ENCODE assay signal across 23 cellular contexts in the genomic region with DNA sequence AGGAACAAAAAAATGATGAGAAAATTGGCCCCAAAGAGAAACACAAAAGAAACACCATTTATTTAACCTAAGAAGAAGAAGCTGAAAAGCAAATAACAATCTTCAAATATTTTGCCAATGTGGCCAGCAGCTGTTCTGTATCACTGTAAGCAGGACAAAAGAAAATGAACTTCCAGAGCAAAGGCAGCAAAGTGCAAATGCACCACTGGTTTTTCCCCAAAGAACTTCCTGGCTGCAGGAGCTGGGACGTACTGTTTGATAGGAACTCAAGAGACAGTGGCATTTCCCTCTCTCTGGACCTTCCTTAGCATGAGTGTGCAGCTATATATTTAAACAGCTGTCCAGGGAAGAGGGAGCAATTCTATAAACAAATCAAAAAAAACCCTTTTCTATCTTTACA.
A peak's percentile ranks its signal among the peaks of the same experiment; 100 is the strongest.
DNase-seq lines count a peak whose midpoint lies in the region; ATAC-seq and FAIRE-seq lines count a peak whose summit lies in the region.
"Had no signal": no experiment of that assay in that cellular context is flagged by ENCODE, and none has a peak within 500 bp of the region (broad histone marks: within the 10 kb centered on the region; RNA-seq: fewer than 3 reads in every experiment).

No MANE protein-coding gene starts in this region.

- DNase-seq in NCI-H146 (lab: John Stamatoyannopoulos, UW) (peak; percentile 5), NCI-H146 treated with DMSO at 0.1 percent for 48 hours (lab: John Stamatoyannopoulos, UW; ENCODE audit: unreplicated experiment) (no peak), GM19239 (ENCODE audit: insufficient read length, low spot score) (no peak), myocyte (ENCODE audit: low read depth) (peak; percentile 31)
- DNase-seq: BE2C; CD4-positive, CD25-positive, alpha-beta regulatory T cell; COR-L47; DMS 273 treated with DMSO at 0.1 percent for 48 hours; GDM1; Kasumi-1; NCI-H1092 treated with DMSO at 0.1 percent for 48 hours; NCI-H1694 treated with DMSO at 0.1 percent for 48 hours; NCI-H2227 treated with DMSO at 0.1 percent for 48 hours; NCI-H510A treated with DMSO at 0.1 percent for 48 hours; NCI-H82; PC-3; RPMI8226 had no signal

- peak; percentile 49 for FAIRE-seq in GM19239 (lab: Jason Lieb, UNC)
- peak; percentile 79 for FAIRE-seq in endometrium (lab: Jason Lieb, UNC)

- ATAC-seq in HG02884 (IDR thresholded peaks at IDR 0.05; ENCODE audit: unreplicated experiment) (no peak), GM21390 (IDR thresholded peaks at IDR 0.05; ENCODE audit: unreplicated experiment) (no peak), HG03354 (IDR thresholded peaks at IDR 0.05; ENCODE audit: poor library complexity, severe bottlenecking, unreplicated experiment) (no peak)
- ATAC-seq: GM23338, HCT116, PC-3 had no signal

Comparison
In these comparisons a context has a peak if more than half of its experiments do, and no peak if none do; other contexts are left out.
1. DNase-seq: peak in NCI-H146 (single experiment) and myocyte (single experiment); none in NCI-H146 treated with DMSO at 0.1 percent for 48 hours (single experiment) and GM19239 (single experiment).